16 cellular contexts compared by ENCODE assay signal in genomic region chr17:63966646-63967265, GRCh38. TPM values are rescaled to one million over a fixed set of nuclear protein-coding genes. Genes with fewer than 3 reads are reported as not detected.
DNase-seq lines count a peak whose midpoint lies in the region; ATAC-seq and TF ChIP-seq lines count a peak whose summit lies in the region.
"Had no signal": no experiment of that assay in that cellular context is flagged by ENCODE, and none has a peak within 500 bp of the region (broad histone marks: within the 10 kb centered on the region; RNA-seq: fewer than 3 reads in every experiment).

No MANE protein-coding gene starts in this region.

- no peaks in the 10 kb centered on the region for H3F3A ChIP-seq in smooth muscle cell (ENCODE audit: low read depth)

- 91% methylated on average over 11 of the region's 11 CpGs for WGBS in smooth muscle cell (ENCODE audit: low lambda C conversion rate)

- no peak overlapping the region for H3K4me2 ChIP-seq in smooth muscle cell

- no peaks in the 10 kb centered on the region for H3K9me3 Mint-ChIP-seq in CD8-positive, alpha-beta T cell
- no peaks in the 10 kb centered on the region for H3K9me3 Mint-ChIP-seq in immature natural killer cell

- POLR2A ChIA-PET in CD8-positive, alpha-beta T cell (lab: Charles Lee), result interaction anchor here (0.6 to 1.5 kb wide), 3 partner anchors 12 to 53 kb away, joined by 3 read pairs; no protein-coding TSS in a partner anchor

- no peak overlapping the region for H3K9ac ChIP-seq in smooth muscle cell (ENCODE audit: low read depth)

- H3K27ac Mint-ChIP-seq in CD8-positive, alpha-beta T cell, result no peak overlapping the region
- peak overlapping the region in 4 of 6 donors; percentile 1 to 74 (median 38) for H3K27ac Mint-ChIP-seq in immature natural killer cell

- ATAC-seq in CD8-positive, alpha-beta T cell, result peak; percentile 98
- ATAC-seq in GM18868 (IDR thresholded peaks at IDR 0.05; ENCODE audit: unreplicated experiment), result peak; percentile 63
- ATAC-seq in HG02763 (IDR thresholded peaks at IDR 0.05; ENCODE audit: unreplicated experiment), result no peak
- ATAC-seq: body of pancreas, left lobe of liver had no signal

- intact Hi-C loops in CD8-positive, alpha-beta T cell (cut with DNase I, micrococcal nuclease), result no loop called here

- no peak overlapping the region for H3K27ac ChIP-seq in CD8-positive, alpha-beta T cell (ENCODE audit: low read depth, low read length)
- H3K27ac ChIP-seq in smooth muscle cell (ENCODE audit: low read depth), result no peak overlapping the region
- H3K27ac ChIP-seq: body of pancreas had no signal

- no peaks in the 10 kb centered on the region for H3K79me2 ChIP-seq in smooth muscle cell (ENCODE audit: low read depth)

- H3K4me3 Mint-ChIP-seq in CD8-positive, alpha-beta T cell, result peak overlapping the region; percentile 20
- H3K4me3 Mint-ChIP-seq in immature natural killer cell, result peak overlapping the region; percentile 7 to 66 (median 39)

- no peaks in the 10 kb centered on the region for H3K36me3 ChIP-seq in CD8-positive, alpha-beta T cell (ENCODE audit: insufficient read depth, low read length)
- H3K36me3 ChIP-seq in smooth muscle cell (ENCODE audit: low read depth), result no peaks in the 10 kb centered on the region

- peaks cover 25% of the 10 kb centered on the region for H3K4me1 Mint-ChIP-seq in CD8-positive, alpha-beta T cell (ENCODE audit: low read depth)
- peaks cover 28 to 32% of the 10 kb centered on the region in 2 donors for H3K4me1 Mint-ChIP-seq in immature natural killer cell

- H3K27me3 Mint-ChIP-seq in CD8-positive, alpha-beta T cell (ENCODE audit: low read depth), result no peaks in the 10 kb centered on the region
- H3K27me3 Mint-ChIP-seq in immature natural killer cell (ENCODE audit: low read depth in 3 of 3), result no peaks in the 10 kb centered on the region

- CTCF ChIA-PET in CD8-positive, alpha-beta T cell (lab: Charles Lee), result interaction anchor here (1.1 to 2.4 kb wide), 4 partner anchors 18 to 47 kb away, joined by 3 to 7 read pairs (median 6); no protein-coding TSS in a partner anchor

- no peak overlapping the region for H2AFZ ChIP-seq in smooth muscle cell (ENCODE audit: low read depth)

- H4K20me1 ChIP-seq in smooth muscle cell (ENCODE audit: low read depth), result no peaks in the 10 kb centered on the region

- no peaks in the 10 kb centered on the region for H3K36me3 Mint-ChIP-seq in CD8-positive, alpha-beta T cell
- no peaks in the 10 kb centered on the region for H3K36me3 Mint-ChIP-seq in immature natural killer cell

- H3K4me3 ChIP-seq in CD8-positive, alpha-beta T cell (ENCODE audit: low read depth, low read length), result no peak overlapping the region
- H3K4me3 ChIP-seq in Jurkat, Clone E6-1 (ENCODE audit: low read length), result no peak overlapping the region
- no peak overlapping the region for H3K4me3 ChIP-seq in smooth muscle cell
- H3K4me3 ChIP-seq: body of pancreas had no signal

- no peaks in the 10 kb centered on the region for H3K27me3 ChIP-seq in CD8-positive, alpha-beta T cell (ENCODE audit: insufficient read depth, low read length)
- H3K27me3 ChIP-seq in smooth muscle cell (ENCODE audit: low read depth), result no peaks in the 10 kb centered on the region
- H3K27me3 ChIP-seq: body of pancreas had no signal

- no peak for TF ChIP-seq CTCF in CD8-positive, alpha-beta T cell (IDR thresholded peaks at IDR 0.05)
- no peak for TF ChIP-seq CTCF in smooth muscle cell (IDR thresholded peaks at IDR 0.05; ENCODE audit: borderline replicate concordance, insufficient read depth, poor library complexity, severe bottlenecking)

- no peaks in the 10 kb centered on the region for H3K9me3 ChIP-seq in CD8-positive, alpha-beta T cell (ENCODE audit: low read length)
- no peaks in the 10 kb centered on the region for H3K9me3 ChIP-seq in smooth muscle cell (replicated peaks; ENCODE audit: low read depth)
- H3K9me3 ChIP-seq: body of pancreas had no signal

- H3K4me1 ChIP-seq in CD8-positive, alpha-beta T cell (ENCODE audit: insufficient read depth, low read length), result peaks cover 12% of the 10 kb centered on the region
- no peaks in the 10 kb centered on the region for H3K4me1 ChIP-seq in smooth muscle cell (ENCODE audit: low read depth)

- peak in 3 of 7 experiments; percentile 22 to 76 (median 26) for DNase-seq in CD8-positive, alpha-beta T cell
- DNase-seq in Jurkat, Clone E6-1 (ENCODE audit: low read depth, low spot score), result peak; percentile 54
- DNase-seq in immature natural killer cell (peak; percentile 76 to 79 (median 77)), HPDE6-E6E7 (ENCODE audit: extremely low spot score) (no peak), smooth muscle cell (lab: John Stamatoyannopoulos, UW; ENCODE audit: unreplicated experiment) (no peak)
- DNase-seq in effector CD8-positive, alpha-beta T cell (lab: John Stamatoyannopoulos, UW), result no peak
- DNase-seq: body of pancreas, C1 segment of cervical spinal cord, glutamatergic neuron, HCEC 1CT, NCI-H2107, small intestine had no signal

RNA-seq across cellular contexts. Expression of gene SCN4A, which starts 6.0 kb away (rescaled TPM):
- total RNA-seq in CD8-positive, alpha-beta T cell, result under 1 TPM in 1 of 2 experiments, not detected in 1; 0.14 TPM
- not detected for polyA plus RNA-seq in Jurkat, Clone E6-1 (2012; ENCODE audit: insufficient read depth, insufficient read length)
- polyA plus RNA-seq in immature natural killer cell, result under 1 TPM in 1 of 3 donors, not detected in 2; 0.02 TPM
- under 0.01 and 0.09 TPM in 2 replicates for total RNA-seq in smooth muscle cell
- 0.14 TPM in 1 of 2 replicates, not detected in the other for polyA plus RNA-seq in smooth muscle cell

RNA-seq across cellular contexts. Expression of gene PRR29, which starts 31.4 kb away (rescaled TPM):
- under 1 TPM; 0.24 to 0.97 TPM for total RNA-seq in CD8-positive, alpha-beta T cell
- polyA plus RNA-seq in Jurkat, Clone E6-1 (2012; ENCODE audit: insufficient read depth, insufficient read length), result 6.0 TPM
- polyA plus RNA-seq in immature natural killer cell, result 1 to 10 TPM; 5.0 to 6.8 (median 5.5) TPM
- total RNA-seq in smooth muscle cell, result 0.18 TPM in 1 of 2 replicates, not detected in the other
- polyA plus RNA-seq in smooth muscle cell, result 0.34 and 0.58 TPM in 2 replicates

RNA-seq across cellular contexts. Expression of gene CD79B, which starts 34.6 kb away (rescaled TPM):
- 1 to 10 TPM; 2.9 to 3.2 TPM for total RNA-seq in CD8-positive, alpha-beta T cell
- polyA plus RNA-seq in Jurkat, Clone E6-1 (2012; ENCODE audit: insufficient read depth, insufficient read length), result 2.2 TPM
- 10 to 100 TPM; 45.8 to 67.3 (median 51.9) TPM for polyA plus RNA-seq in immature natural killer cell
- not detected in 2 replicates for total RNA-seq in smooth muscle cell
- polyA plus RNA-seq in smooth muscle cell, result not detected in 2 replicates
- total RNA-seq: body of pancreas had no signal

RNA-seq across cellular contexts. Expression of gene GH1, which starts 48.1 kb away (rescaled TPM):
- not detected for total RNA-seq in CD8-positive, alpha-beta T cell
- polyA plus RNA-seq in Jurkat, Clone E6-1 (2012; ENCODE audit: insufficient read depth, insufficient read length), result not detected
- polyA plus RNA-seq in immature natural killer cell, result not detected
- total RNA-seq in smooth muscle cell, result not detected in 2 replicates
- polyA plus RNA-seq in smooth muscle cell, result not detected in 2 replicates
- total RNA-seq: activated CD8-positive, alpha-beta memory T cell treated with anti-CD3 and anti-CD28 coated beads for 36 hours; body of pancreas; left lobe of liver had no signal
- polyA plus RNA-seq: small intestine had no signal

RNA-seq across cellular contexts. Expression of gene ICAM2, which starts 53.7 kb away (rescaled TPM):
- 10 to 100 TPM; 38.0 to 38.7 TPM for total RNA-seq in CD8-positive, alpha-beta T cell
- 172 TPM for polyA plus RNA-seq in Jurkat, Clone E6-1 (2012; ENCODE audit: insufficient read depth, insufficient read length)
- polyA plus RNA-seq in immature natural killer cell (100 to 1,000 TPM; 327 to 535 (median 329) TPM), smooth muscle cell (1.0 TPM in 1 of 2 replicates, not detected in the other)
- total RNA-seq in smooth muscle cell, result 1.6 TPM in 1 of 2 replicates, not detected in the other

Comparison
In these comparisons a context has a peak if more than half of its experiments do, and no peak if none do; other contexts are left out.
1. DNase-seq: peak in Jurkat, Clone E6-1 (single experiment) and immature natural killer cell (3 of 3); none in HPDE6-E6E7 (single experiment), effector CD8-positive, alpha-beta T cell (single experiment) and smooth muscle cell (single experiment).